ENCODE assay signal across 8 cellular contexts in the genomic region with DNA sequence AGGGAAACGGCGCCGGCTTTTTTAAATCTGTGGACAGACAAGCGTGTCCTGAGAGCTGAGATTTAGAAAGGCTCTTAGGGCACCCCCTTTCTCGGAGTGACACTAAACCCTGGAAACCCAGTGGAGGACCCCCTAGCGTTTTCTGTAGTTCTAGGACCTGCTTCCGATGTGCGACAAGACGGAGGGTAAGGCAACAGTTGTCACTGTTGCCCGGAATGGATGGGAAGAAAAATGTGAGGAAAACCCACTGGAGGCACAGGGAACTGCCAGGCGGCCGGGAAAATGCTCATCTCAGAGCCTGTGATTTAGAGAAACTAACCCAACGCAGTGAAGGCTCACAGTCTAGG. TPM values are rescaled to one million over a fixed set of nuclear protein-coding genes. Genes with fewer than 3 reads are reported as not detected.
A peak's percentile ranks its signal among the peaks of the same experiment; 100 is the strongest.
DNase-seq lines count a peak whose midpoint lies in the region; ATAC-seq and TF ChIP-seq lines count a peak whose summit lies in the region.

No MANE protein-coding gene starts in this region.

- no peaks in the 10 kb centered on the region for H3K27me3 ChIP-seq in KMS-11 (ENCODE audit: insufficient read depth, low read depth)

- peaks cover 55% of the 10 kb centered on the region for H3K4me1 ChIP-seq in KMS-11 (ENCODE audit: low read depth, poor library complexity, severe bottlenecking)

- H4K20me1 ChIP-seq in KMS-11 (ENCODE audit: insufficient read depth), result no peaks in the 10 kb centered on the region

- peak overlapping the region; percentile 57 for H2AFZ ChIP-seq in KMS-11 (ENCODE audit: low read depth)

- ATAC-seq in T-helper 17 cell (no peak), HG02852 (IDR thresholded peaks at IDR 0.05; ENCODE audit: unreplicated experiment) (no peak)

- H3K4me1 Mint-ChIP-seq in T-helper 17 cell (peaks cover 36% of the 10 kb centered on the region), glutamatergic neuron (ENCODE audit: low read depth, unreplicated experiment) (peaks cover 16% of the 10 kb centered on the region)

- no peaks in the 10 kb centered on the region for H3K9me3 ChIP-seq in T-helper 17 cell (ENCODE audit: control insufficient read depth, low read length, poor library complexity, severe bottlenecking)

- DNase-seq in ELR (ENCODE audit: low read depth), result peak; percentile 72
- DNase-seq in T-helper 17 cell, result no peak
- peak; percentile 45 for DNase-seq in glutamatergic neuron
- no peak for DNase-seq in skeletal muscle cell (ENCODE audit: low read depth)
- DNase-seq in midbrain (lab: John Stamatoyannopoulos, UW), result no peak
- DNase-seq in superior temporal gyrus (ENCODE audit: extremely low spot score), result no peak

- TF ChIP-seq CTCF in KMS-11 (conservative IDR thresholded peaks at IDR 0.05; ENCODE audit: low read depth, low read length) (peak; percentile 26; the same call in 1 of the 2 replicates), glutamatergic neuron (IDR thresholded peaks at IDR 0.05; ENCODE audit: partially characterized antibody, unreplicated experiment) (peak; percentile 24)

- H3K27me3 Mint-ChIP-seq in T-helper 17 cell (no peaks in the 10 kb centered on the region), glutamatergic neuron (ENCODE audit: unreplicated experiment) (no peaks in the 10 kb centered on the region)

- H3K9ac ChIP-seq in KMS-11, result peak overlapping the region; percentile 85

- H3K36me3 Mint-ChIP-seq in T-helper 17 cell (ENCODE audit: low read depth) (peaks cover 12% of the 10 kb centered on the region), glutamatergic neuron (ENCODE audit: unreplicated experiment) (peaks cover 5% of the 10 kb centered on the region)

- H3K9me3 Mint-ChIP-seq in glutamatergic neuron (ENCODE audit: unreplicated experiment), result peaks cover 3% of the 10 kb centered on the region

- peak overlapping the region; percentile 93 for H3K4me3 Mint-ChIP-seq in T-helper 17 cell
- H3K4me3 Mint-ChIP-seq in glutamatergic neuron (ENCODE audit: unreplicated experiment), result peak overlapping the region; percentile 94

- peaks cover 38% of the 10 kb centered on the region; the same call in 1 of the 2 replicates for H3K36me3 ChIP-seq in KMS-11 (ENCODE audit: insufficient read depth)

- peaks cover 56% of the 10 kb centered on the region for H3K79me2 ChIP-seq in KMS-11 (ENCODE audit: insufficient read depth, low read depth)

- H3K4me3 ChIP-seq in KMS-11 (IDR thresholded peaks at IDR 0.05; ENCODE audit: insufficient read depth, low read depth, low read length), result no peak overlapping the region
- H3K4me3 ChIP-seq in skeletal muscle cell (ENCODE audit: low read depth, low read length), result peak overlapping the region; percentile 89

- H3K27ac ChIP-seq in KMS-11, result peak overlapping the region; percentile 56

- H3K27ac Mint-ChIP-seq in T-helper 17 cell (peak overlapping the region; percentile 94), glutamatergic neuron (ENCODE audit: unreplicated experiment) (peak overlapping the region; percentile 83)

- H3K4me2 ChIP-seq in KMS-11, result peak overlapping the region; percentile 78

RNA-seq across cellular contexts. Expression of a gene that starts 0.6 kb away (rescaled TPM):
- 10 to 100 TPM; 57.8 to 84.0 TPM for total RNA-seq in T-helper 17 cell
- 53.5 TPM for total RNA-seq in glutamatergic neuron (ENCODE audit: unreplicated experiment)

RNA-seq across cellular contexts. Expression of a gene that starts 9.9 kb away (rescaled TPM):
- 10 to 100 TPM; 53.8 to 72.6 TPM for total RNA-seq in T-helper 17 cell
- total RNA-seq in glutamatergic neuron (ENCODE audit: unreplicated experiment), result 65.5 TPM

RNA-seq across cellular contexts. Expression of a gene that starts 13.5 kb away (rescaled TPM):
- total RNA-seq in T-helper 17 cell (100 to 1,000 TPM in 1 of 2 donors, 10 to 100 TPM in 1; 14.0 to 483 TPM), glutamatergic neuron (ENCODE audit: unreplicated experiment) (not detected)

RNA-seq across cellular contexts. Expression of a gene that starts 25.6 kb away (rescaled TPM):
- total RNA-seq in T-helper 17 cell (10 to 100 TPM; 27.4 to 30.1 TPM), glutamatergic neuron (ENCODE audit: unreplicated experiment) (13.1 TPM)

RNA-seq across cellular contexts. Expression of a gene that starts 51.6 kb away (rescaled TPM):
- total RNA-seq in T-helper 17 cell (10 to 100 TPM; 71.0 to 82.3 TPM), glutamatergic neuron (ENCODE audit: unreplicated experiment) (112 TPM)

Comparison
In these comparisons a context has a peak if more than half of its experiments do, and no peak if none do; other contexts are left out.
1. DNase-seq: peak in ELR (single experiment) and glutamatergic neuron (single experiment); none in T-helper 17 cell (0 of 3), skeletal muscle cell (single experiment), midbrain (single experiment) and superior temporal gyrus (single experiment).
2. RNA of a gene that starts 13.5 kb away (total RNA-seq): 14.0 to 483 TPM in T-helper 17 cell; not detected in glutamatergic neuron (single experiment); every median in the first group is over 10 times any median in the second.